1 cellular context compared by ENCODE assay signal in the genomic region with DNA sequence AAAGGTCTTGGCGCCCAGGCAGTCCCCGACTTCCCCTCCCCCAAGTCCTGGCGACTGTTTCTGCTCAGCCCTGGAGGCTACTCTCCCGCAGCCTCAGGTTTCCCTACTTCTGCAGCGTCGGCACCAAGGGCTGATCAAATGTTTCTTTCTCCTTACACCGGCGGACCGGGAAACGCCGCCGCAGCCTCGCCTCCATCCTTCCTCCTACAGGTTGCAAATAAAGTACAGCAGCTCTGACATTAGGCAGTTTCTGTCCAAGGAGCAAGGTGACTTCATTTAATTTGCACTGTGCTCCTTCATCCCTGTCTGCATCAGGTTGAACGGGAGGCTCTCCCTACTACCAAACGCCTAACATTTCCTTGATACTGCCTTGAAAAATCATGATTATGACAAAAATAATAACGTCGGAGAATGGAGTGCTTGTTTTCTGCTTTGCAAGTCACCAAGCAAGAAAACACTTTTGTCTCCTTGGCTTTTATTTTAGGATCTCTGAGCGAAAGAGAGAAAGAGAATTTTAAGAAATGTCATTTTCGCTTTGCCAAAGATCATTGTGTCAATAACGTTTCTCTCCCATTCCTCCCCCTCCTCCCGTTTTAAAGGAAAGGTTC.
TF ChIP-seq lines count a peak whose summit lies in the region.

No MANE protein-coding gene starts in this region.

TF ChIP-seq in SK-N-SH, 30 proteins besides CTCF, POLR2A, EP300 and RAD21 (continued from another document):
- TF ChIP-seq, protein P1, sequence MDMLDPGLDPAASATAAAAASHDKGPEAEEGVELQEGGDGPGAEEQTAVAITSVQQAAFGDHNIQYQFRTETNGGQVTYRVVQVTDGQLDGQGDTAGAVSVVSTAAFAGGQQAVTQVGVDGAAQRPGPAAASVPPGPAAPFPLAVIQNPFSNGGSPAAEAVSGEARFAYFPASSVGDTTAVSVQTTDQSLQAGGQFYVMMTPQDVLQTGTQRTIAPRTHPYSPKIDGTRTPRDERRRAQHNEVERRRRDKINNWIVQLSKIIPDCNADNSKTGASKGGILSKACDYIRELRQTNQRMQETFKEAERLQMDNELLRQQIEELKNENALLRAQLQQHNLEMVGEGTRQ (IDR thresholded peaks at IDR 0.05; ENCODE audit: borderline replicate concordance, low read depth, low read length), result no peak
- no peak for TF ChIP-seq TCF12 (IDR thresholded peaks at IDR 0.05)
- no peak for TF ChIP-seq JUND (IDR thresholded peaks at IDR 0.05)
- TF ChIP-seq MEF2A (IDR thresholded peaks at IDR 0.05; ENCODE audit: borderline replicate concordance, low read depth), result no peak
